ENCODE assay signal across 8 cellular contexts in the genomic region with DNA sequence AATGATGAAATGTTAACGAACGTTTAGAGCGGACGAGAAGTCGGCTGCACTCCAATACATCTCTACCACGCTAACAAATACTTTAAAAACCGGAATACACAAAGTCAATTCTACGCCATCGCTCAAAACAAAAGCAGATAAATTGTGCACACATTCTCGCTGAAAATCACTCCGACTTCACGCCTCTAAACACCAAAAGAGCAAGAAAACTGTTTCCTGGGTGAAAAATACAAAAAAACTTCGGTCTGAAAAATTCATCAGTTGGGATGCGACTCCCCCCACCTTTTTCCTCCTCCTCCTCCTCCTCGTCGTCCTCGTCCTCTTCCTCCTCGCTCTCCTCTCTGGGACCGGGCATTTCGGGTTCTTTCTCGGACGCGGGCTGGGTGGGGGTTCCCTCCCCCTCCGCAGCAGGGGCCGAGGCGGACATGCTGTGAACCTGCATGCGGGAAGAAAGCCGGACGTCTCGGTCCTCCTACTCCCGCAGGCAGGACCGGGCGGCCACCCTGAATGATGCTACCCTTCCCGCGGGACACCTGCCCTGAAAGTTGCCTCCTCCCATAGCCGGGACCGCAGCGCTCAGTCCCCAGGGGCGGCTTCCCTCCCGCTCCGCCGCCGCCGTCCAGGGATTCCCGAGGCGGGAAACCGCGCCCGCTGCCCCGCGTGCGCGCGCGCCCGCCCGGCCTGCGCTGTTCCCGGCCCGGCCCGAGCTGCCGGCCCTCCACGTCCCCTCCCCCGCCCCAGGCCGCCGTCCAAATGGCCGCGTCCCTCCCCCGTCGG. TPM values are rescaled to one million over a fixed set of nuclear protein-coding genes. Genes with fewer than 3 reads are reported as not detected.
DNase-seq lines count a peak whose midpoint lies in the region; ATAC-seq, FAIRE-seq and TF ChIP-seq lines count a peak whose summit lies in the region.

No MANE protein-coding gene starts in this region.

- H3K4me3 Mint-ChIP-seq in activated naive CD8-positive, alpha-beta T cell treated with anti-CD3 and anti-CD28 coated beads, Interleukin-2, amount 50 U/mL, for 24 hours: peak overlapping the region; percentile 97

- peaks cover 53% of the 10 kb centered on the region for H3K36me3 Mint-ChIP-seq in activated naive CD8-positive, alpha-beta T cell treated with anti-CD3 and anti-CD28 coated beads, Interleukin-2, amount 50 U/mL, for 24 hours (ENCODE audit: low read depth)

- DNase-seq in ACHN (peak; percentile 52), GM12892 (ENCODE audit: insufficient read length) (no peak), NT2/D1 (ENCODE audit: low read depth, low spot score) (no peak), cardiac septum (ENCODE audit: low spot score) (peak; percentile 82), osteoblast (ENCODE audit: insufficient read length, low spot score, missing footprints) (peak; percentile 92)
- DNase-seq in activated naive CD8-positive, alpha-beta T cell treated with anti-CD3 and anti-CD28 coated beads, Interleukin-2, amount 50 U/mL, for 24 hours: peak; percentile 34

- no peaks in the 10 kb centered on the region for H3K9me3 Mint-ChIP-seq in activated naive CD8-positive, alpha-beta T cell treated with anti-CD3 and anti-CD28 coated beads, Interleukin-2, amount 50 U/mL, for 24 hours

- intact Hi-C loops in cardiac septum (cut with DNase I): loop anchor here (10.0 kb wide), 1 partner anchor 109 kb away; a partner anchor contains a TSS

- H3K27me3 ChIP-seq in NT2/D1 (ENCODE audit: insufficient read depth, insufficient read length) (peaks cover 2% of the 10 kb centered on the region), osteoblast (ENCODE audit: insufficient read depth, low read length) (no peaks in the 10 kb centered on the region)

- peaks cover 13% of the 10 kb centered on the region; the same call in 1 of the 2 replicates for H3K9me3 ChIP-seq in NT2/D1 (ENCODE audit: insufficient read depth, low read length)
- H3K9me3 ChIP-seq in osteoblast (ENCODE audit: low read depth, low read length): no peaks in the 10 kb centered on the region

- no peak for FAIRE-seq in GM12892 (lab: Jason Lieb, UNC)

- 0 out of 2 replicates have a peak, but pooled peaks have one; percentile 31 for TF ChIP-seq POLR2A in GM12892 (IDR thresholded peaks at IDR 0.05; ENCODE audit: low read depth, low read length)

- H3K9ac ChIP-seq in NT2/D1 (ENCODE audit: insufficient read length, low read depth): peak overlapping the region; percentile 93

- H3K27ac Mint-ChIP-seq in activated naive CD8-positive, alpha-beta T cell treated with anti-CD3 and anti-CD28 coated beads, Interleukin-2, amount 50 U/mL, for 24 hours: peak overlapping the region; percentile 98

- peaks cover 48% of the 10 kb centered on the region for H3K4me1 Mint-ChIP-seq in activated naive CD8-positive, alpha-beta T cell treated with anti-CD3 and anti-CD28 coated beads, Interleukin-2, amount 50 U/mL, for 24 hours

- H4K20me1 ChIP-seq in osteoblast (ENCODE audit: insufficient read depth, low read length): peaks cover 7% of the 10 kb centered on the region

- peaks cover 51% of the 10 kb centered on the region for H3K79me2 ChIP-seq in osteoblast (ENCODE audit: insufficient read depth, low read length)

- TF ChIP-seq CTCF in osteoblast (IDR thresholded peaks at IDR 0.05; ENCODE audit: extremely low read depth, low read depth, low read length): no peak

- H3K4me3 ChIP-seq in NT2/D1 (ENCODE audit: insufficient read length, low read depth) (peak overlapping the region; percentile 84), osteoblast (ENCODE audit: insufficient read depth, low read length) (peak overlapping the region; percentile 92)

- peak overlapping the region; percentile 86 for H2AFZ ChIP-seq in osteoblast (ENCODE audit: low read length)

- H3K36me3 ChIP-seq in NT2/D1 (ENCODE audit: insufficient read depth, insufficient read length, low read length) (peaks cover 34% of the 10 kb centered on the region), osteoblast (ENCODE audit: insufficient read depth, low read length) (no peaks in the 10 kb centered on the region)

- ATAC-seq in HG03039 (IDR thresholded peaks at IDR 0.05; ENCODE audit: unreplicated experiment): peak; percentile 25
- peak; percentile 27 for ATAC-seq in activated naive CD8-positive, alpha-beta T cell treated with anti-CD3 and anti-CD28 coated beads, Interleukin-2, amount 50 U/mL, for 24 hours
- no peak for ATAC-seq in activated CD4-positive, CD25-positive, alpha-beta regulatory T cell treated with anti-CD3 and anti-CD28 coated beads, Interleukin-2, amount 50 U/mL, for 24 hours

- H3K4me1 ChIP-seq in NT2/D1 (ENCODE audit: insufficient read depth, insufficient read length) (no peaks in the 10 kb centered on the region), osteoblast (ENCODE audit: insufficient read depth, low read length) (peaks cover 33% of the 10 kb centered on the region)

- peak overlapping the region; percentile 73 for H3K27ac ChIP-seq in osteoblast (ENCODE audit: low read depth, low read length)

- H3K27me3 Mint-ChIP-seq in activated naive CD8-positive, alpha-beta T cell treated with anti-CD3 and anti-CD28 coated beads, Interleukin-2, amount 50 U/mL, for 24 hours: no peaks in the 10 kb centered on the region

- in situ Hi-C loops in ACHN (cut with HindIII; ENCODE audit: low pct_ligation_motif_present, low pct_unique_long_range_greater_than_20kb, low sequenced_read_pairs): no loop called here

- peak overlapping the region; percentile 92 for H3K4me2 ChIP-seq in osteoblast (ENCODE audit: insufficient read depth, low read length)

RNA-seq across cellular contexts. Expression of a gene that starts 0.6 kb away (rescaled TPM):
- polyA plus RNA-seq in GM12892 (2012; ENCODE audit: missing spikeins): 163 TPM
- total RNA-seq in cardiac septum (37.6 TPM), osteoblast (102 and 113 TPM in 2 replicates)

Comparison
In these comparisons a context has a peak if more than half of its experiments do, and no peak if none do; other contexts are left out.
1. DNase-seq: peak in ACHN (single experiment), activated naive CD8-positive, alpha-beta T cell treated with anti-CD3 and anti-CD28 coated beads, Interleukin-2, amount 50 U/mL, for 24 hours (single experiment), cardiac septum (single experiment) and osteoblast (single experiment); none in GM12892 (single experiment) and NT2/D1 (single experiment).
2. ATAC-seq: peak in HG03039 (single experiment) and activated naive CD8-positive, alpha-beta T cell treated with anti-CD3 and anti-CD28 coated beads, Interleukin-2, amount 50 U/mL, for 24 hours (single experiment); none in activated CD4-positive, CD25-positive, alpha-beta regulatory T cell treated with anti-CD3 and anti-CD28 coated beads, Interleukin-2, amount 50 U/mL, for 24 hours (0 of 2).